Comparison of ENCODE assay signal across 19 cellular contexts in the genomic region with DNA sequence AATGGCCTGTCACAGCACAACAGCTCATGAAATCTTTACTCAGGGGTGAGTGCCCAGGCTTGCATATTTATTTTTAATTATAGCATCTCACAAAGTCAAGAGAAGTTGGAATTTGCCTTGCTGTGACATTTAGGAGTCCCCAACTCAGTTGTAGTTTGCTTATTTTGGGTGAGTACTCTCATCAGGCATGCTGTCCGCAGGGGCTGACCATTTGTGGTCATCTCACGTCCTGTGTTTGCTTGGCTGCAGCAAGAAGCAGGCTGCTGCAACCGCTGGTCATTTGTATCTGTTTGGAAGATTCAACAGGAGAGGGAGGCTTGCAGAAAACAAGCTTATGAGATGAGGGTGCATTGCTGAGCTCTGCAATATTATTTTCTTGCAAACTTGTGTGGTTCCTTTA.
DNase-seq lines count a peak whose midpoint lies in the region; ATAC-seq and TF ChIP-seq lines count a peak whose summit lies in the region.
"Had no signal": no experiment of that assay in that cellular context is flagged by ENCODE, and none has a peak within 500 bp of the region (broad histone marks: within the 10 kb centered on the region; RNA-seq: fewer than 3 reads in every experiment).

No MANE protein-coding gene starts in this region.

- POLR2A ChIA-PET in PC-3 (lab: Charles Lee; ENCODE audit: unreplicated experiment): no interaction called here

- H3K9me2 ChIP-seq in PC-3 (replicated peaks; ENCODE audit: low read length) (no peaks in the 10 kb centered on the region), MM.1S (replicated peaks; ENCODE audit: insufficient read depth, low read length) (no peaks in the 10 kb centered on the region)

- peaks cover 10% of the 10 kb centered on the region for H3K4me1 ChIP-seq in PC-3 (ENCODE audit: insufficient read depth, low read length)
- H3K4me1 ChIP-seq in MM.1S (ENCODE audit: low read length): no peaks in the 10 kb centered on the region
- H3K4me1 ChIP-seq: gastrocnemius medialis had no signal

- intact Hi-C loops in PC-3 (cut with micrococcal nuclease): no loop called here

- H3F3A ChIP-seq in PC-3 (ENCODE audit: low read length, unreplicated experiment): no peaks in the 10 kb centered on the region
- H3F3A ChIP-seq in MM.1S (ENCODE audit: insufficient read depth, low read length): no peaks in the 10 kb centered on the region

- H2AFZ ChIP-seq in PC-3 (ENCODE audit: low read length) (no peak overlapping the region), MM.1S (ENCODE audit: low read length) (no peak overlapping the region)

- ATAC-seq in PC-3: no peak
- ATAC-seq: activated CD4-positive, alpha-beta T cell treated with anti-CD3 and anti-CD28 coated beads for 36 hours; gastrocnemius medialis had no signal

- H3K4me3 ChIP-seq in PC-3 (ENCODE audit: low read length) (no peak overlapping the region), fibroblast of pulmonary artery (replicated peaks; ENCODE audit: low read depth, low read length) (no peak overlapping the region), MM.1S (ENCODE audit: low read length) (no peak overlapping the region)
- H3K4me3 ChIP-seq: gastrocnemius medialis had no signal

- no peaks in the 10 kb centered on the region for H3K36me3 ChIP-seq in PC-3 (ENCODE audit: low read depth, low read length)
- H3K36me3 ChIP-seq in MM.1S (replicated peaks; ENCODE audit: insufficient read depth, low read length): no peaks in the 10 kb centered on the region
- H3K36me3 ChIP-seq: gastrocnemius medialis had no signal

- H3K27ac ChIP-seq in PC-3 (ENCODE audit: low read length) (no peak overlapping the region), MM.1S (ENCODE audit: low read length) (no peak overlapping the region)
- H3K27ac ChIP-seq: gastrocnemius medialis, KMS-11 had no signal

- DNase-seq in AG20443 (ENCODE audit: low spot score) (peak; percentile 53), PC-3 (peak; percentile 32), fibroblast of pulmonary artery (ENCODE audit: low read depth) (peak; percentile 29), non-pigmented ciliary epithelial cell (ENCODE audit: low read depth) (peak; percentile 41), NCI-H526 (lab: John Stamatoyannopoulos, UW) (no peak), MM.1S (no peak)
- no peak for DNase-seq in stimulated activated CD4-positive, alpha-beta T cell treated with anti-CD3 and anti-CD28 coated beads, Interleukin-4, amount 100 ng/mL, for 1 hour
- DNase-seq in activated naive CD4-positive, alpha-beta T cell (lab: John Stamatoyannopoulos, UW): no peak
- DNase-seq: activated CD4-positive, alpha-beta T cell treated with anti-CD3 and anti-CD28 coated beads for 36 hours; activated CD8-positive, alpha-beta memory T cell treated with anti-CD3 and anti-CD28 coated beads, Interleukin-2, amount 50 U/mL, for 4 hours; activated naive CD4-positive, alpha-beta T cell treated with Interleukin-2 at 50 U/mL for 16 hours; Calu3; effector CD8-positive, alpha-beta T cell; gastrocnemius medialis; GDM1; NCI-H1436; NCI-H345; T-helper 9 cell had no signal

- CTCF ChIA-PET in PC-3 (lab: Charles Lee): no interaction called here

- TF ChIP-seq CTCF in PC-3 (conservative IDR thresholded peaks at IDR 0.05; ENCODE audit: low read depth, low read length) (no peak), fibroblast of pulmonary artery (IDR thresholded peaks at IDR 0.05; ENCODE audit: low read length, missing control alignments) (no peak), MM.1S (IDR thresholded peaks at IDR 0.05; ENCODE audit: low read length) (no peak)

- H3K4me2 ChIP-seq in PC-3 (ENCODE audit: low read length) (no peak overlapping the region), MM.1S (ENCODE audit: low read depth, low read length) (no peak overlapping the region)
- H3K4me2 ChIP-seq: KMS-11 had no signal

- H4K20me1 ChIP-seq in PC-3 (ENCODE audit: low read length) (no peaks in the 10 kb centered on the region), MM.1S (ENCODE audit: insufficient read depth, low read length) (no peaks in the 10 kb centered on the region)

- H3K9ac ChIP-seq in PC-3 (ENCODE audit: low read length) (no peak overlapping the region), MM.1S (ENCODE audit: low read length) (no peak overlapping the region)
- H3K9ac ChIP-seq: KMS-11 had no signal

- H3K79me2 ChIP-seq in PC-3 (ENCODE audit: low read length) (no peaks in the 10 kb centered on the region), MM.1S (ENCODE audit: low read length) (no peaks in the 10 kb centered on the region)

- no TSS peak for BruUV-seq in PC-3 (replicated peaks; lab: Mats Ljungman, UMichigan)

- H3K9me3 ChIP-seq in PC-3 (ENCODE audit: low read length) (peaks cover 10% of the 10 kb centered on the region; the same call in 1 of the 2 replicates), MM.1S (replicated peaks; ENCODE audit: insufficient read depth, low read length) (no peaks in the 10 kb centered on the region)

- H3K27me3 ChIP-seq in PC-3 (ENCODE audit: low read length): no peaks in the 10 kb centered on the region
- H3K27me3 ChIP-seq in MM.1S (replicated peaks; ENCODE audit: insufficient read depth, low read length): no peaks in the 10 kb centered on the region
- H3K27me3 ChIP-seq: gastrocnemius medialis had no signal

Comparison
In these comparisons a context has a peak if more than half of its experiments do, and no peak if none do; other contexts are left out.
1. DNase-seq: peak in AG20443 (single experiment), PC-3 (single experiment), fibroblast of pulmonary artery (single experiment) and non-pigmented ciliary epithelial cell (single experiment); none in stimulated activated CD4-positive, alpha-beta T cell treated with anti-CD3 and anti-CD28 coated beads, Interleukin-4, amount 100 ng/mL, for 1 hour (single experiment), NCI-H526 (0 of 2), activated naive CD4-positive, alpha-beta T cell (0 of 4) and MM.1S (single experiment).